1 cellular context compared by ENCODE assay signal in genomic region chr19:2944775-2945574, GRCh38.
TF ChIP-seq lines count a peak whose summit lies in the region.

TSS of gene ZNF77 (minus strand) at chr19:2944971. CDS start at chr19:2944840, 131 bp downstream.

TF ChIP-seq in H1, 55 proteins besides CTCF, POLR2A, EP300 and RAD21 (continued from another document):
- TF ChIP-seq ATF3 (IDR thresholded peaks at IDR 0.05; ENCODE audit: insufficient read depth, low read depth, low read length) (no peak), RXRA (IDR thresholded peaks at IDR 0.05; ENCODE audit: insufficient read depth, low read depth, low read length) (no peak), E2F6 (IDR thresholded peaks at IDR 0.05) (no peak), HDAC6 (IDR thresholded peaks at IDR 0.05; ENCODE audit: low read depth, low read length) (no peak), CHD1 (IDR thresholded peaks at IDR 0.05; ENCODE audit: low read depth, low read length) (no peak), MAX (IDR thresholded peaks at IDR 0.05) (peak; percentile 8; the same call in 1 of the 2 replicates), ZNF274 (IDR thresholded peaks at IDR 0.05; ENCODE audit: borderline replicate concordance, extremely low read depth, low read length) (no peak), TAF7 (optimal IDR thresholded peaks at IDR 0.05; ENCODE audit: borderline replicate concordance, low read depth, low read length) (peak; percentile 65), CTBP2 (IDR thresholded peaks at IDR 0.05; ENCODE audit: borderline replicate concordance, insufficient read depth, insufficient read length, low read length) (no peak), FOSL1 (IDR thresholded peaks at IDR 0.05; ENCODE audit: insufficient read depth, low read depth, low read length) (no peak), SIN3A (conservative IDR thresholded peaks at IDR 0.05 in 1 of 2, IDR thresholded peaks at IDR 0.05 in 1 of 2; ENCODE audit: low read depth in 1 of 2, low read length in 2 of 2) (no peak; a peak in 1 of 4 replicates), POLR2AphosphoS5 (IDR thresholded peaks at IDR 0.05; ENCODE audit: low read depth, low read length) (no peak), EGR1 (IDR thresholded peaks at IDR 0.05; ENCODE audit: borderline replicate concordance, low read depth, low read length) (no peak), CREB1 (IDR thresholded peaks at IDR 0.05) (peak; percentile 84), JUN (IDR thresholded peaks at IDR 0.05; ENCODE audit: low read depth, low read length) (no peak), EZH2 (IDR thresholded peaks at IDR 0.05; ENCODE audit: low read depth, low read length, severe bottlenecking) (no peak), TBP (IDR thresholded peaks at IDR 0.05; ENCODE audit: low read depth, low read length) (peak; percentile 55; the same call in 1 of the 2 replicates), GABPA (IDR thresholded peaks at IDR 0.05; ENCODE audit: borderline replicate concordance, insufficient read depth, low read length) (no peak), POU5F1 (IDR thresholded peaks at IDR 0.05; ENCODE audit: low read depth, low read length) (no peak), ASH2L (IDR thresholded peaks at IDR 0.05; ENCODE audit: low read length) (peak; percentile 63), RFX5 (IDR thresholded peaks at IDR 0.05; ENCODE audit: borderline replicate concordance, low read depth, low read length) (no peak), BCL11A (IDR thresholded peaks at IDR 0.05; ENCODE audit: low read depth in 2 of 2, low read length in 2 of 2) (no peak), KDM4A (IDR thresholded peaks at IDR 0.05; ENCODE audit: low read depth, low read length, severe bottlenecking) (peak; percentile 88), SIX5 (IDR thresholded peaks at IDR 0.05; ENCODE audit: low read depth, low read length) (no peak), SP2 (IDR thresholded peaks at IDR 0.05; ENCODE audit: low read length) (peak; percentile 94), SIRT6 (IDR thresholded peaks at IDR 0.05; ENCODE audit: low read length) (no peak), USF2 (IDR thresholded peaks at IDR 0.05; ENCODE audit: low read length) (no peak), PHF8 (conservative IDR thresholded peaks at IDR 0.05; ENCODE audit: low read depth, low read length) (peak; percentile 67), NANOG (IDR thresholded peaks at IDR 0.05; ENCODE audit: insufficient read depth, low read depth, low read length, poor library complexity, severe bottlenecking) (no peak), BACH1 (IDR thresholded peaks at IDR 0.05; ENCODE audit: low read length) (peak; percentile 96), JUND (IDR thresholded peaks at IDR 0.05; ENCODE audit: low read length) (peak; percentile 50; the same call in 1 of the 2 replicates), ATF2 (IDR thresholded peaks at IDR 0.05; ENCODE audit: low read length) (no peak), CHD7 (IDR thresholded peaks at IDR 0.05; ENCODE audit: insufficient replicate concordance, low read length) (no peak), YY1 (IDR thresholded peaks at IDR 0.05; ENCODE audit: low read depth, low read length) (no peak), SP4 (IDR thresholded peaks at IDR 0.05; ENCODE audit: low read length) (peak; percentile 87; the same call in 1 of the 2 replicates), CBX8 (IDR thresholded peaks at IDR 0.05; ENCODE audit: borderline replicate concordance, low read depth, low read length) (no peak), TCF12 (IDR thresholded peaks at IDR 0.05; ENCODE audit: low read depth, low read length) (no peak), BRCA1 (IDR thresholded peaks at IDR 0.05; ENCODE audit: low read depth, low read length) (no peak), MAFK (IDR thresholded peaks at IDR 0.05; ENCODE audit: low read depth, low read length) (no peak), CHD2 (IDR thresholded peaks at IDR 0.05; ENCODE audit: low read length) (peak; percentile 96), KDM5A (IDR thresholded peaks at IDR 0.05; ENCODE audit: low read length) (no peak), NRF1 (IDR thresholded peaks at IDR 0.05; ENCODE audit: low read depth, low read length) (no peak), RNF2 (IDR thresholded peaks at IDR 0.05; ENCODE audit: borderline replicate concordance, low read depth, low read length, missing control alignments, poor library complexity, severe bottlenecking) (no peak), SP1 (IDR thresholded peaks at IDR 0.05; ENCODE audit: low read depth, low read length) (peak; percentile 100), KDM1A (IDR thresholded peaks at IDR 0.05; ENCODE audit: borderline replicate concordance, low read length) (peak; percentile 86)
TF ChIP-seq in H1: peak in this region for 17.
